8 cellular contexts compared by ENCODE assay signal in genomic region chr11:47408598-47409439, GRCh38. TPM values are rescaled to one million over a fixed set of nuclear protein-coding genes. Genes with fewer than 3 reads are reported as not detected.
DNase-seq lines count a peak whose midpoint lies in the region; ATAC-seq and TF ChIP-seq lines count a peak whose summit lies in the region.

No MANE protein-coding gene starts in this region.

- TF ChIP-seq CTCF in A673 (conservative IDR thresholded peaks at IDR 0.05; ENCODE audit: low read depth, low read length), result no peak
- TF ChIP-seq CTCF in PC-9 (conservative IDR thresholded peaks at IDR 0.05), result peak; percentile 8; the same call in 1 of the 2 replicates
- no peak for TF ChIP-seq CTCF in lung (IDR thresholded peaks at IDR 0.05; ENCODE audit: control extremely low read depth, extremely low read depth)
- no peak for TF ChIP-seq CTCF in transverse colon (IDR thresholded peaks at IDR 0.05)

- CTCF ChIA-PET in A673 (lab: Charles Lee) (interaction anchor here (0.5 to 0.9 kb wide), 2 partner anchors 46 to 145 kb away, joined by 4 read pairs; no protein-coding TSS in a partner anchor), PC-9 (lab: Charles Lee) (interaction anchor here (0.6 kb wide), 2 partner anchors 90 to 275 kb away, joined by 4 to 6 read pairs; no protein-coding TSS in a partner anchor)

- H3K27ac ChIP-seq in A673 (ENCODE audit: low read depth, low read length, poor library complexity, severe bottlenecking) (peak overlapping the region; percentile 83), PC-9 (peak overlapping the region; percentile 79), lung (ENCODE audit: low read depth in 1 of 2, low read length in 1 of 2) (peak overlapping the region; percentile 76 to 98), transverse colon (peak overlapping the region; percentile 89 to 99 (median 93))

- peaks cover 21% of the 10 kb centered on the region for H3K4me1 ChIP-seq in A673 (ENCODE audit: insufficient read depth, low read length, poor library complexity, severe bottlenecking)
- peaks cover 28% of the 10 kb centered on the region for H3K4me1 ChIP-seq in PC-9 (replicated peaks; ENCODE audit: insufficient read depth)
- peaks cover 11 to 21% of the 10 kb centered on the region in 2 donors for H3K4me1 ChIP-seq in lung (ENCODE audit: control insufficient read depth in 2 of 2, insufficient read depth in 2 of 2, low read length in 2 of 2)
- H3K4me1 ChIP-seq in transverse colon, result peaks cover 16 to 35% (median 27%) of the 10 kb centered on the region in 4 donors

- H3K4me2 ChIP-seq in PC-9, result peak overlapping the region; percentile 94

- H3F3A ChIP-seq in PC-9 (ENCODE audit: insufficient read depth, low read depth), result peaks cover 41% of the 10 kb centered on the region

- H3K27me3 ChIP-seq in A673 (replicated peaks; ENCODE audit: insufficient read depth, low read depth, low read length, poor library complexity) (no peaks in the 10 kb centered on the region), PC-9 (ENCODE audit: insufficient read depth, low read depth) (no peaks in the 10 kb centered on the region), lung (ENCODE audit: control insufficient read depth, insufficient read depth) (no peaks in the 10 kb centered on the region), transverse colon (no peaks in the 10 kb centered on the region)

- H3K4me3 Mint-ChIP-seq in dendritic cell treated with granulocyte-macrophage colony-stimulating factor and Interleukin-4, amounts not matched to agents 40 ng/mL and 50 ng/mL, for 4 days, result peak overlapping the region; percentile 98

- peak; percentile 1 for ATAC-seq in GM18870 (IDR thresholded peaks at IDR 0.05; ENCODE audit: unreplicated experiment)
- no peak for ATAC-seq in lung (ENCODE audit: insufficient read depth, low FRiP score)
- no peak for ATAC-seq in HG03457 (IDR thresholded peaks at IDR 0.05; ENCODE audit: unreplicated experiment)

- H3K9me3 Mint-ChIP-seq in dendritic cell treated with granulocyte-macrophage colony-stimulating factor and Interleukin-4, amounts not matched to agents 40 ng/mL and 50 ng/mL, for 4 days, result no peaks in the 10 kb centered on the region

- no peaks in the 10 kb centered on the region for H3K9me2 ChIP-seq in PC-9 (ENCODE audit: insufficient read depth)

- BruUV-seq in A673 (replicated peaks; lab: Mats Ljungman, UMichigan) (TSS peak; percentile 43), PC-9 (replicated peaks; lab: Mats Ljungman, UMichigan) (TSS peak; percentile 47)

- peaks cover 34% of the 10 kb centered on the region for H3K36me3 Mint-ChIP-seq in dendritic cell treated with granulocyte-macrophage colony-stimulating factor and Interleukin-4, amounts not matched to agents 40 ng/mL and 50 ng/mL, for 4 days (ENCODE audit: low read depth)

- no peaks in the 10 kb centered on the region for H3K27me3 Mint-ChIP-seq in dendritic cell treated with granulocyte-macrophage colony-stimulating factor and Interleukin-4, amounts not matched to agents 40 ng/mL and 50 ng/mL, for 4 days

- H3K27ac Mint-ChIP-seq in dendritic cell treated with granulocyte-macrophage colony-stimulating factor and Interleukin-4, amounts not matched to agents 40 ng/mL and 50 ng/mL, for 4 days, result peak overlapping the region; percentile 92

- TF ChIP-seq EP300 in transverse colon (IDR thresholded peaks at IDR 0.05; ENCODE audit: low read depth), result no peak

- H3K79me2 ChIP-seq in PC-9 (ENCODE audit: low read depth), result no peaks in the 10 kb centered on the region

- peaks cover 23% of the 10 kb centered on the region for H3K36me3 ChIP-seq in A673 (ENCODE audit: insufficient read depth, low read length, poor library complexity, severe bottlenecking)
- no peaks in the 10 kb centered on the region for H3K36me3 ChIP-seq in PC-9 (ENCODE audit: low read depth)
- H3K36me3 ChIP-seq in lung (ENCODE audit: control insufficient read depth in 2 of 2, insufficient read depth in 2 of 2, low read length in 2 of 2), result peaks cover 0 to 14% of the 10 kb centered on the region in 2 donors
- no peaks in the 10 kb centered on the region for H3K36me3 ChIP-seq in transverse colon

- WGBS in lung, 2 donors, result 5 to 12% methylated on average over 37 to 50 of the region's 50 CpGs
- WGBS in transverse colon (ENCODE audit: low coverage in 1 of 2), 2 donors, result 5 to 7% methylated on average over 15 to 50 of the region's 50 CpGs

- DNase-seq in A673 (ENCODE audit: low spot score) (no peak), PC-9 (peak; percentile 68 to 86), lung (ENCODE audit: low spot score) (no peak), transverse colon (peak; percentile 38), globus pallidus (ENCODE audit: low spot score) (no peak)

- POLR2A ChIA-PET in A673 (lab: Charles Lee; ENCODE audit: low non-redundant PET), result interaction anchor here (0.5 kb wide), 1 partner anchor 145 kb away, joined by 3 read pairs; no protein-coding TSS in a partner anchor
- POLR2A ChIA-PET in PC-9 (lab: Charles Lee; ENCODE audit: unreplicated experiment), result interaction anchor here (0.6 to 0.7 kb wide), 2 partner anchors 49 to 143 kb away, joined by 3 read pairs; no protein-coding TSS in a partner anchor

- in situ Hi-C loops in transverse colon (cut with MboI; ENCODE audit: low pct_ligation_motif_present in 1 of 4, low pct_unique_long_range_greater_than_20kb in 1 of 4, low sequenced_read_pairs in 3 of 4), result no loop called here

- H3K4me3 ChIP-seq in A673 (ENCODE audit: low read depth, low read length, poor library complexity, severe bottlenecking) (peak overlapping the region; percentile 70), PC-9 (peak overlapping the region; percentile 90), lung (peak overlapping the region; percentile 75), transverse colon (peak overlapping the region; percentile 71 to 82 (median 76))

- no peaks in the 10 kb centered on the region; the same call in 1 of the 2 replicates for H4K20me1 ChIP-seq in PC-9 (ENCODE audit: insufficient read depth)

- peak overlapping the region; percentile 93 for H2AFZ ChIP-seq in PC-9

- peaks cover 53% of the 10 kb centered on the region for H3K4me1 Mint-ChIP-seq in dendritic cell treated with granulocyte-macrophage colony-stimulating factor and Interleukin-4, amounts not matched to agents 40 ng/mL and 50 ng/mL, for 4 days (ENCODE audit: low read depth)

- no peaks in the 10 kb centered on the region for H3K9me3 ChIP-seq in A673 (ENCODE audit: low read depth, low read length, poor library complexity, severe bottlenecking)
- no peaks in the 10 kb centered on the region for H3K9me3 ChIP-seq in PC-9 (ENCODE audit: insufficient read depth, low read depth)
- H3K9me3 ChIP-seq in lung (ENCODE audit: control insufficient read depth in 2 of 2, insufficient read depth in 1 of 2, low read length in 1 of 2), result no peaks in the 10 kb centered on the region
- H3K9me3 ChIP-seq in transverse colon, result no peaks in the 10 kb centered on the region

- TF ChIP-seq POLR2A in transverse colon (IDR thresholded peaks at IDR 0.05), result no peak

- intact Hi-C loops in A673 (cut with micrococcal nuclease; ENCODE audit: unreplicated experiment) (loop anchor here (1.0 to 10.0 kb wide), 3 partner anchors 35 to 446 kb away; partner anchors contain the start of gene ARFGAP2), PC-9 (cut with micrococcal nuclease; ENCODE audit: unreplicated experiment) (loop anchor here (1.0 to 5.0 kb wide), 6 partner anchors 17 to 232 kb away; partner anchors contain the start of genes ARFGAP2, NR1H3, PSMC3 and PTPMT1), transverse colon (cut with DNase I; ENCODE audit: low total_unique reads) (no loop called here)
- intact Hi-C loops in dendritic cell treated with granulocyte-macrophage colony-stimulating factor and Interleukin-4, amounts not matched to agents 40 ng/mL and 50 ng/mL, for 4 days (cut with micrococcal nuclease), result loop anchor here (1.0 kb wide), 3 partner anchors 15 to 35 kb away; partner anchors contain the start of gene SPI1

RNA-seq across cellular contexts. Expression of gene SLC39A13, which starts 0.4 kb away (rescaled TPM):
- total RNA-seq in A673 (2021) (53.3 and 64.2 TPM in 2 replicates), PC-9 (2021) (28.8 and 32.3 TPM in 2 replicates), lung (10 to 100 TPM; 31.8 to 83.8 TPM), transverse colon (10 to 100 TPM; 19.9 to 56.9 (median 43.1) TPM)
- 10 to 100 TPM; 67.5 to 82.2 TPM for polyA plus RNA-seq in lung

RNA-seq across cellular contexts. Expression of gene PSMC3, which starts 17.4 kb away (rescaled TPM):
- total RNA-seq in A673 (2021), result 665 and 701 TPM in 2 replicates
- total RNA-seq in PC-9 (2021), result 160 and 222 TPM in 2 replicates
- 100 to 1,000 TPM in 1 of 2 donors, 10 to 100 TPM in 1; 61.6 to 137 TPM for total RNA-seq in lung
- polyA plus RNA-seq in lung, result 100 to 1,000 TPM; 145 to 192 TPM
- 100 to 1,000 TPM in 2 of 4 donors, 10 to 100 TPM in 2; 56.5 to 252 (median 91.4) TPM for total RNA-seq in transverse colon

RNA-seq across cellular contexts. Expression of gene SPI1, which starts 30.5 kb away (rescaled TPM):
- total RNA-seq in A673 (2021) (not detected in 2 replicates), PC-9 (2021) (not detected in 2 replicates), lung (100 to 1,000 TPM in 1 of 2 donors, 10 to 100 TPM in 1; 27.6 to 188 TPM), transverse colon (10 to 100 TPM in 2 of 4 donors, 1 to 10 TPM in 2; 7.1 to 35.5 (median 17.2) TPM)
- 100 to 1,000 TPM; 123 to 344 TPM for polyA plus RNA-seq in lung

RNA-seq across cellular contexts. Expression of gene RAPSN, which starts 40.1 kb away (rescaled TPM):
- 1.0 TPM in 2 replicates for total RNA-seq in A673 (2021)
- total RNA-seq in PC-9 (2021), result 5.4 and 7.3 TPM in 2 replicates
- 1 to 10 TPM in 1 of 2 donors, not detected in 1; 1.5 TPM for total RNA-seq in lung
- polyA plus RNA-seq in lung, result under 1 TPM; 0.38 to 0.49 TPM
- total RNA-seq in transverse colon, result not detected

RNA-seq across cellular contexts. Expression of gene MYBPC3, which starts 56.3 kb away (rescaled TPM):
- total RNA-seq in A673 (2021) (not detected in 2 replicates), PC-9 (2021) (not detected in 2 replicates), lung (1 to 10 TPM; 1.0 to 1.1 TPM), transverse colon (not detected)
- polyA plus RNA-seq in lung, result 1 to 10 TPM in 1 of 2 donors, under 1 TPM in 1; 0.89 to 3.4 TPM

Comparison
In these comparisons a context has a peak if more than half of its experiments do, and no peak if none do; other contexts are left out.
1. DNase-seq: peak in PC-9 (2 of 2) and transverse colon (single experiment); none in A673 (single experiment), lung (single experiment) and globus pallidus (single experiment).
2. Peak in every context shown above with its lines, with median percentiles within 50 percentile points of each other: H3K27ac ChIP-seq and H3K4me3 ChIP-seq.